In genomic region chr2:208354964-208355381, GRCh38 we compare ENCODE assay signal across 1 cellular context.
TF ChIP-seq lines count a peak whose summit lies in the region.

No MANE protein-coding gene starts in this region.

TF ChIP-seq in GM12878, 131 proteins besides CTCF, POLR2A, EP300 and RAD21:
- no peak for TF ChIP-seq FOS (IDR thresholded peaks at IDR 0.05; ENCODE audit: borderline replicate concordance, extremely low read depth, insufficient read length)
